ENCODE assay signal across 7 cellular contexts in genomic region chr5:145223582-145223981, GRCh38.
"Had no signal": no experiment of that assay in that cellular context is flagged by ENCODE, and none has a peak within 500 bp of the region (broad histone marks: within the 10 kb centered on the region; RNA-seq: fewer than 3 reads in every experiment).

No MANE protein-coding gene starts in this region.

- H3K4me3 ChIP-seq: GM12878 had no signal

- DNase-seq: GDM1, GF-D8 had no signal

- ATAC-seq: GM12878 had no signal

- FAIRE-seq: G401.6, GM12878, GM12891, GM18507, GM19239 had no signal
